ENCODE assay signal across 15 cellular contexts in genomic region chr5:14189680-14190079, GRCh38. TPM values are rescaled to one million over a fixed set of nuclear protein-coding genes. Genes with fewer than 3 reads are reported as not detected.
DNase-seq lines count a peak whose midpoint lies in the region; ATAC-seq and TF ChIP-seq lines count a peak whose summit lies in the region.
"Had no signal": no experiment of that assay in that cellular context is flagged by ENCODE, and none has a peak within 500 bp of the region (broad histone marks: within the 10 kb centered on the region; RNA-seq: fewer than 3 reads in every experiment).

No MANE protein-coding gene starts in this region.

- H3K4me3 ChIP-seq in PC-9 (peak overlapping the region; percentile 30; the same call in 1 of the 2 replicates), mesenchymal stem cell (ENCODE audit: insufficient read depth in 1 of 2, low read depth in 1 of 2, low read length in 2 of 2) (peak overlapping the region in 1 of 2 experiments; percentile 46), thoracic aorta (peak overlapping the region; percentile 35)
- H3K4me3 ChIP-seq in CD4-positive, alpha-beta memory T cell (ENCODE audit: low read length in 2 of 2), result no peak overlapping the region

- H2BK12ac ChIP-seq in mesenchymal stem cell (ENCODE audit: low read length in 2 of 2), result peak overlapping the region; percentile 29 to 31

- CTCF ChIA-PET in PC-9 (lab: Charles Lee), result interaction anchor here (0.8 to 2.0 kb wide), 5 partner anchors 10 to 80 kb away, joined by 3 to 12 read pairs (median 6); no protein-coding TSS in a partner anchor
- CTCF ChIA-PET in CD4-positive, alpha-beta memory T cell (lab: Charles Lee; ENCODE audit: partially characterized antibody), result no interaction called here

- no peaks in the 10 kb centered on the region for H4K20me1 ChIP-seq in PC-9 (ENCODE audit: insufficient read depth)

- no peak overlapping the region for H3K14ac ChIP-seq in mesenchymal stem cell (ENCODE audit: low read length in 2 of 2)

- peak overlapping the region; percentile 67 for H2BK120ac ChIP-seq in mesenchymal stem cell (ENCODE audit: low read depth, low read length)

- no peak for TF ChIP-seq CTCF in PC-9 (conservative IDR thresholded peaks at IDR 0.05)
- no peak for TF ChIP-seq CTCF in chondrocyte (IDR thresholded peaks at IDR 0.05)
- no peak for TF ChIP-seq CTCF in thoracic aorta (IDR thresholded peaks at IDR 0.05)

- H3K79me2 ChIP-seq in PC-9 (ENCODE audit: low read depth), result peaks cover 97% of the 10 kb centered on the region

- H3K79me1 ChIP-seq in mesenchymal stem cell (replicated peaks; ENCODE audit: low read length, poor library complexity, severe bottlenecking), result no peaks in the 10 kb centered on the region

- intact Hi-C loops in PC-9 (cut with micrococcal nuclease; ENCODE audit: unreplicated experiment), result loop anchor here (1.0 to 2.0 kb wide), 10 partner anchors 24 to 201 kb away; no protein-coding TSS in a partner anchor
- intact Hi-C loops in CD4-positive, alpha-beta memory T cell (cut with micrococcal nuclease), result no loop called here

- peak overlapping the region; percentile 92 for H3K27ac ChIP-seq in PC-9
- peak overlapping the region; percentile 95 for H3K27ac ChIP-seq in mesenchymal stem cell (ENCODE audit: low read length, poor library complexity, severe bottlenecking)
- H3K27ac ChIP-seq in thoracic aorta, result peak overlapping the region; percentile 96 to 98
- H3K27ac ChIP-seq in CD4-positive, alpha-beta memory T cell (ENCODE audit: low read depth, low read length), result no peak overlapping the region

- H3K4me2 ChIP-seq in PC-9 (peak overlapping the region; percentile 73), mesenchymal stem cell (ENCODE audit: low read length, poor library complexity, severe bottlenecking) (peak overlapping the region; percentile 47)

- H2AFZ ChIP-seq in PC-9, result no peak overlapping the region
- no peak overlapping the region for H2AFZ ChIP-seq in mesenchymal stem cell (ENCODE audit: low read depth, low read length)

- H3F3A ChIP-seq in PC-9 (ENCODE audit: insufficient read depth, low read depth), result peaks cover 88% of the 10 kb centered on the region

- H3K36me3 ChIP-seq in PC-9 (ENCODE audit: low read depth) (0 out of 2 replicates have a peak, but pooled peaks cover 6% of the 10 kb centered on the region), mesenchymal stem cell (ENCODE audit: control insufficient read depth in 1 of 2, insufficient read depth in 2 of 2, low read depth in 1 of 2, low read length in 2 of 2) (peaks cover 0 to 10% of the 10 kb centered on the region in 2 experiments), thoracic aorta (no peaks in the 10 kb centered on the region)
- H3K36me3 ChIP-seq in CD4-positive, alpha-beta memory T cell (ENCODE audit: insufficient read depth, low read length), result no peaks in the 10 kb centered on the region

- ATAC-seq in thoracic aorta (ENCODE audit: insufficient number of reproducible peaks, low FRiP score, low read depth), result no peak
- no peak for ATAC-seq in HG02938 (IDR thresholded peaks at IDR 0.05; ENCODE audit: unreplicated experiment)

- no peaks in the 10 kb centered on the region for H3K36me3 Mint-ChIP-seq in chondrocyte (ENCODE audit: low read depth)
- no peaks in the 10 kb centered on the region for H3K36me3 Mint-ChIP-seq in CD4-positive, alpha-beta memory T cell

- no peaks in the 10 kb centered on the region for H3K27me3 Mint-ChIP-seq in chondrocyte (ENCODE audit: low read depth)
- peaks cover 0 to 2% of the 10 kb centered on the region in 2 donors for H3K27me3 Mint-ChIP-seq in CD4-positive, alpha-beta memory T cell
- H3K27me3 Mint-ChIP-seq: stimulated activated naive CD8-positive, alpha-beta T cell treated with anti-CD3 and anti-CD28 coated beads, Interleukin-15, Interleukin-2, amounts not matched to agents 100 ng/mL and 50 ng/mL, for 24 hours had no signal

- no peak overlapping the region for H3K23ac ChIP-seq in mesenchymal stem cell (ENCODE audit: low read length in 2 of 2)

- H3K9me3 ChIP-seq in PC-9 (ENCODE audit: insufficient read depth, low read depth) (no peaks in the 10 kb centered on the region), mesenchymal stem cell (ENCODE audit: control insufficient read depth, low read length) (no peaks in the 10 kb centered on the region), thoracic aorta (no peaks in the 10 kb centered on the region)
- H3K9me3 ChIP-seq in CD4-positive, alpha-beta memory T cell (ENCODE audit: control insufficient read depth in 1 of 2, low read length in 2 of 2), result no peaks in the 10 kb centered on the region

- peaks cover 95% of the 10 kb centered on the region for H3K4me1 Mint-ChIP-seq in chondrocyte (ENCODE audit: low read depth)
- no peaks in the 10 kb centered on the region for H3K4me1 Mint-ChIP-seq in CD4-positive, alpha-beta memory T cell
- H3K4me1 Mint-ChIP-seq: activated T-helper 17 cell treated with anti-CD3 and anti-CD28 coated beads, Interleukin-2, amount 50 U/mL, for 72 hours had no signal

- TSS peak; percentile 39 for BruUV-seq in PC-9 (replicated peaks; lab: Mats Ljungman, UMichigan)

- H3K18ac ChIP-seq in mesenchymal stem cell (ENCODE audit: low read depth in 1 of 2, low read length in 2 of 2), result peak overlapping the region in 1 of 2 experiments; percentile 80

- H3K27ac Mint-ChIP-seq in chondrocyte (ENCODE audit: unreplicated experiment), result peak overlapping the region; percentile 96
- H3K27ac Mint-ChIP-seq in CD4-positive, alpha-beta memory T cell, result no peak overlapping the region
- H3K27ac Mint-ChIP-seq: activated T-helper 17 cell treated with anti-CD3 and anti-CD28 coated beads, Interleukin-2, amount 50 U/mL, for 72 hours; stimulated activated naive CD8-positive, alpha-beta T cell treated with anti-CD3 and anti-CD28 coated beads, Interleukin-15, Interleukin-2, amounts not matched to agents 100 ng/mL and 50 ng/mL, for 24 hours had no signal

- DNase-seq in PC-9 (no peak), chondrocyte (ENCODE audit: low spot score) (no peak), mesenchymal stem cell (no peak), thoracic aorta (ENCODE audit: low spot score) (no peak), ACHN (no peak)
- DNase-seq in activated naive CD4-positive, alpha-beta T cell treated with anti-CD3 and anti-CD28 coated beads, Interleukin-2, amount 50 U/mL, for 16 hours, result no peak
- DNase-seq in CD4-positive, alpha-beta memory T cell, result no peak
- DNase-seq: central memory CD4-positive, alpha-beta T cell; KBM-7; NCI-H187 treated with DMSO at 0.1 percent for 48 hours; occipital lobe; stimulated activated CD4-positive, alpha-beta T cell treated with anti-CD3 and anti-CD28 coated beads, Interleukin-2, amount 100 ng/mL, for 48 hours had no signal

- in situ Hi-C loops in ACHN (cut with HindIII; ENCODE audit: low pct_ligation_motif_present, low pct_unique_long_range_greater_than_20kb, low sequenced_read_pairs), result no loop called here

- peak overlapping the region; percentile 22 for H4K8ac ChIP-seq in mesenchymal stem cell (ENCODE audit: low read length)

- H3K9ac ChIP-seq in mesenchymal stem cell (ENCODE audit: low read length), result peak overlapping the region; percentile 74

- peaks cover 87% of the 10 kb centered on the region for H3K4me1 ChIP-seq in PC-9 (replicated peaks; ENCODE audit: insufficient read depth)
- peaks cover 23% of the 10 kb centered on the region for H3K4me1 ChIP-seq in mesenchymal stem cell (ENCODE audit: control insufficient read depth, insufficient read depth, low read depth, low read length)
- peaks cover 52 to 97% of the 10 kb centered on the region in 2 donors for H3K4me1 ChIP-seq in thoracic aorta (ENCODE audit: control insufficient read depth in 1 of 2, low read depth in 2 of 2)
- H3K4me1 ChIP-seq in CD4-positive, alpha-beta memory T cell (ENCODE audit: insufficient read depth, low read length), result no peaks in the 10 kb centered on the region

- H3K9me2 ChIP-seq in PC-9 (ENCODE audit: insufficient read depth), result no peaks in the 10 kb centered on the region; the same call in 1 of the 2 replicates

- 73% methylated on average over 2 of the region's 4 CpGs for WGBS in mesenchymal stem cell

- no peak overlapping the region for H3K4ac ChIP-seq in mesenchymal stem cell (ENCODE audit: low read depth in 1 of 2, low read length in 2 of 2)

- no peak overlapping the region for H4K91ac ChIP-seq in mesenchymal stem cell (ENCODE audit: low read length)

- no peak overlapping the region for H2BK15ac ChIP-seq in mesenchymal stem cell (ENCODE audit: low read depth, poor library complexity, severe bottlenecking)

- H3K4me3 Mint-ChIP-seq in chondrocyte (ENCODE audit: unreplicated experiment), result peak overlapping the region; percentile 35
- no peak overlapping the region for H3K4me3 Mint-ChIP-seq in CD4-positive, alpha-beta memory T cell
- H3K4me3 Mint-ChIP-seq: activated T-helper 17 cell treated with anti-CD3 and anti-CD28 coated beads, Interleukin-2, amount 50 U/mL, for 72 hours; stimulated activated naive CD8-positive, alpha-beta T cell treated with anti-CD3 and anti-CD28 coated beads, Interleukin-15, Interleukin-2, amounts not matched to agents 100 ng/mL and 50 ng/mL, for 24 hours had no signal

- peak overlapping the region; percentile 24 for H2BK5ac ChIP-seq in mesenchymal stem cell (ENCODE audit: low read depth, low read length, poor library complexity, severe bottlenecking)

- no peaks in the 10 kb centered on the region for H3K9me3 Mint-ChIP-seq in chondrocyte (ENCODE audit: low read depth)
- H3K9me3 Mint-ChIP-seq in CD4-positive, alpha-beta memory T cell, result no peaks in the 10 kb centered on the region
- H3K9me3 Mint-ChIP-seq: activated T-helper 17 cell treated with anti-CD3 and anti-CD28 coated beads, Interleukin-2, amount 50 U/mL, for 72 hours; stimulated activated naive CD8-positive, alpha-beta T cell treated with anti-CD3 and anti-CD28 coated beads, Interleukin-15, Interleukin-2, amounts not matched to agents 100 ng/mL and 50 ng/mL, for 24 hours had no signal

- POLR2A ChIA-PET in PC-9 (lab: Charles Lee; ENCODE audit: unreplicated experiment), result interaction anchor here (0.5 to 2.4 kb wide), 11 partner anchors 20 to 164 kb away, joined by 3 to 31 read pairs (median 7); no protein-coding TSS in a partner anchor
- POLR2A ChIA-PET in CD4-positive, alpha-beta memory T cell (lab: Charles Lee; ENCODE audit: partially characterized antibody), result no interaction called here

- peak overlapping the region; percentile 49 for H2AK5ac ChIP-seq in mesenchymal stem cell (ENCODE audit: low read length, severe bottlenecking)

- no peaks in the 10 kb centered on the region for H3K27me3 ChIP-seq in PC-9 (ENCODE audit: insufficient read depth, low read depth)
- no peaks in the 10 kb centered on the region for H3K27me3 ChIP-seq in mesenchymal stem cell (ENCODE audit: control insufficient read depth in 1 of 2, insufficient read depth in 1 of 2, low read length in 2 of 2)
- no peaks in the 10 kb centered on the region for H3K27me3 ChIP-seq in thoracic aorta (replicated peaks; ENCODE audit: insufficient read depth)
- H3K27me3 ChIP-seq in CD4-positive, alpha-beta memory T cell (ENCODE audit: insufficient read depth, low read length), result no peaks in the 10 kb centered on the region

RNA-seq across cellular contexts. Expression of gene TRIO, which starts 46.5 kb away (rescaled TPM):
- total RNA-seq in PC-9 (2021) (596 and 756 TPM in 2 replicates), chondrocyte (200 to 271 TPM (median 217 TPM) in 3 replicates), thoracic aorta (100 to 1,000 TPM; 219 to 300 TPM)
- 39.8 TPM for polyA plus RNA-seq in mesenchymal stem cell (2013, experiment 1 of 2)
- 39.0 TPM for polyA plus RNA-seq in mesenchymal stem cell (2013, experiment 2 of 2)
- total RNA-seq in CD4-positive, alpha-beta memory T cell, result 10 to 100 TPM in 1 of 2 experiments, 1 to 10 TPM in 1; 9.7 to 11.5 TPM
- under 1 TPM in 1 of 2 donors, not detected in 1; 0.09 TPM for polyA plus RNA-seq in CD4-positive, alpha-beta memory T cell

Comparison
In these comparisons a context has a peak if more than half of its experiments do, and no peak if none do; other contexts are left out.
1. H3K4me3 ChIP-seq: peak in PC-9 (single experiment) and thoracic aorta (single experiment); none in CD4-positive, alpha-beta memory T cell (0 of 2).
2. RNA of gene TRIO, which starts 46.5 kb away (total RNA-seq): 596 to 756 TPM in PC-9, 219 to 300 TPM in thoracic aorta and 200 to 271 TPM in chondrocyte; 9.7 to 11.5 TPM in CD4-positive, alpha-beta memory T cell; every median in the first group is over 10 times any median in the second.